Comparison of ENCODE assay signal across 10 cellular contexts in genomic region chr3:134284438-134284837, GRCh38.
"Had no signal": no experiment of that assay in that cellular context is flagged by ENCODE, and none has a peak within 500 bp of the region (broad histone marks: within the 10 kb centered on the region; RNA-seq: fewer than 3 reads in every experiment).

No MANE protein-coding gene starts in this region.

- H2AFZ ChIP-seq: GM23248 had no signal

- H3K9me3 ChIP-seq: HAP-1 had no signal

- H3K9me3 Mint-ChIP-seq: HFFc6 had no signal

- H3K27ac Mint-ChIP-seq: HFFc6 had no signal

- FAIRE-seq: HTR-8/SVneo had no signal

- H3K9ac ChIP-seq: GM23248, KMS-11 had no signal

- H3K36me3 ChIP-seq: HAP-1 had no signal

- ATAC-seq: HCT116 had no signal

- H3K4me2 ChIP-seq: KMS-11 had no signal

- DNase-seq: GM23248, GOT3, H7, HFFc6, Karpas-422, KBM-7 had no signal

- H3K4me3 Mint-ChIP-seq: HFFc6 had no signal

- H3K27ac ChIP-seq: GM23248, KMS-11 had no signal

- H3K4me1 ChIP-seq: HAP-1 had no signal

- H3K4me3 ChIP-seq: GM23248, HAP-1 had no signal
